Comparison of ENCODE assay signal across 8 cellular contexts in genomic region chr4:184416913-184417734, GRCh38. TPM values are rescaled to one million over a fixed set of nuclear protein-coding genes. Genes with fewer than 3 reads are reported as not detected.
DNase-seq lines count a peak whose midpoint lies in the region; ATAC-seq and TF ChIP-seq lines count a peak whose summit lies in the region.

No MANE protein-coding gene starts in this region.

- H3K36me3 Mint-ChIP-seq in activated T-cell treated with anti-CD3 and anti-CD28 coated beads, Interleukin-2, amount 50 U/mL, for 4 hours (ENCODE audit: insufficient read depth): peaks cover 30% of the 10 kb centered on the region

- peak overlapping the region; percentile 19 to 75 (median 68); a peak in 19 of 22 replicates for H3K9ac ChIP-seq in BLaER1 treated with 17β-estradiol and CSF1 and Interleukin-3, amounts not matched to agents 10 nM and 100 nM

- peaks cover 0 to 1% (median under 1%) of the 10 kb centered on the region in 11 experiments; a peak in 7 of 22 replicates for H3K9me3 ChIP-seq in BLaER1 treated with 17β-estradiol and CSF1 and Interleukin-3, amounts not matched to agents 10 nM and 100 nM (replicated peaks in 1 of 11)
- H3K9me3 ChIP-seq in hepatocyte (ENCODE audit: low read depth): peaks cover under 1% of the 10 kb centered on the region

- no peak for TF ChIP-seq CTCF in hepatocyte (IDR thresholded peaks at IDR 0.05; ENCODE audit: poor library complexity)

- peaks cover 35% of the 10 kb centered on the region for H3K79me2 ChIP-seq in hepatocyte

- H3K4me3 ChIP-seq in BLaER1 treated with 17β-estradiol and CSF1 and Interleukin-3, amounts not matched to agents 10 nM and 100 nM: peak overlapping the region; percentile 35 to 63 (median 48); a peak in 17 of 20 replicates
- no peak overlapping the region for H3K4me3 ChIP-seq in hepatocyte

- H3K27ac ChIP-seq in BLaER1 treated with 17β-estradiol and CSF1 and Interleukin-3, amounts not matched to agents 10 nM and 100 nM: peak overlapping the region in 10 of 11 experiments; percentile 39 to 85 (median 76); a peak in 20 of 22 replicates
- H3K27ac ChIP-seq in hepatocyte (peak overlapping the region; percentile 49), substantia nigra (ENCODE audit: low read depth, low read length, poor library complexity, severe bottlenecking) (peak overlapping the region; percentile 66)

- H3K9me3 Mint-ChIP-seq in activated T-cell treated with anti-CD3 and anti-CD28 coated beads, Interleukin-2, amount 50 U/mL, for 4 hours: no peaks in the 10 kb centered on the region

- peaks cover 60 to 90% (median 81%) of the 10 kb centered on the region in 10 experiments for H3K4me1 ChIP-seq in BLaER1 treated with 17β-estradiol and CSF1 and Interleukin-3, amounts not matched to agents 10 nM and 100 nM
- peaks cover 3% of the 10 kb centered on the region for H3K4me1 ChIP-seq in hepatocyte (ENCODE audit: insufficient read depth)

- DNase-seq in LHCN-M2 (ENCODE audit: low read depth): peak; percentile 11
- no peak for DNase-seq in activated T-cell treated with anti-CD3 and anti-CD28 coated beads, Interleukin-2, amount 50 U/mL, for 4 hours
- no peak for DNase-seq in hepatocyte (ENCODE audit: low spot score)
- DNase-seq in substantia nigra (lab: John Stamatoyannopoulos, UW): no peak
- no peak for DNase-seq in DMS79 (lab: John Stamatoyannopoulos, UW)
- DNase-seq in NCI-H510A treated with DMSO at 0.1 percent for 48 hours (lab: John Stamatoyannopoulos, UW): no peak

- peak; percentile 48 for ATAC-seq in GM21447 (IDR thresholded peaks at IDR 0.05; ENCODE audit: unreplicated experiment)
- ATAC-seq in activated T-cell treated with anti-CD3 and anti-CD28 coated beads, Interleukin-2, amount 50 U/mL, for 4 hours: peak; percentile 55 to 60

- WGBS in hepatocyte (ENCODE audit: low lambda C conversion rate, missing lambda C conversion rate): 94% methylated on average over 12 of the region's 12 CpGs

- H3K4me1 Mint-ChIP-seq in activated T-cell treated with anti-CD3 and anti-CD28 coated beads, Interleukin-2, amount 50 U/mL, for 4 hours (ENCODE audit: low read depth): peaks cover 82% of the 10 kb centered on the region

- no peaks in the 10 kb centered on the region for H3K27me3 ChIP-seq in BLaER1 treated with 17β-estradiol and CSF1 and Interleukin-3, amounts not matched to agents 10 nM and 100 nM
- H3K27me3 ChIP-seq in hepatocyte: no peaks in the 10 kb centered on the region

- H2AFZ ChIP-seq in hepatocyte: no peak overlapping the region

- peaks cover 45 to 79% (median 58%) of the 10 kb centered on the region in 11 experiments for H3K36me3 ChIP-seq in BLaER1 treated with 17β-estradiol and CSF1 and Interleukin-3, amounts not matched to agents 10 nM and 100 nM
- no peaks in the 10 kb centered on the region for H3K36me3 ChIP-seq in hepatocyte (replicated peaks; ENCODE audit: insufficient read depth, low read depth)

- peak overlapping the region; percentile 70 to 96 (median 91) for H3K4me2 ChIP-seq in BLaER1 treated with 17β-estradiol and CSF1 and Interleukin-3, amounts not matched to agents 10 nM and 100 nM
- no peak overlapping the region for H3K4me2 ChIP-seq in hepatocyte

- H3K4me3 Mint-ChIP-seq in activated T-cell treated with anti-CD3 and anti-CD28 coated beads, Interleukin-2, amount 50 U/mL, for 4 hours: peak overlapping the region; percentile 78

- peaks cover 0 to 37% (median 6%) of the 10 kb centered on the region in 11 experiments; a peak in 9 of 22 replicates for H4K20me1 ChIP-seq in BLaER1 treated with 17β-estradiol and CSF1 and Interleukin-3, amounts not matched to agents 10 nM and 100 nM
- no peaks in the 10 kb centered on the region for H4K20me1 ChIP-seq in hepatocyte (ENCODE audit: insufficient read depth, poor library complexity, severe bottlenecking)

- no peaks in the 10 kb centered on the region for H3K27me3 Mint-ChIP-seq in activated T-cell treated with anti-CD3 and anti-CD28 coated beads, Interleukin-2, amount 50 U/mL, for 4 hours (ENCODE audit: low read depth)

- H3K9me2 ChIP-seq in hepatocyte (replicated peaks; ENCODE audit: insufficient read depth): no peaks in the 10 kb centered on the region

RNA-seq across cellular contexts. Expression of gene IRF2, which starts 57.2 kb away (rescaled TPM):
- total RNA-seq in LHCN-M2 (2014; rRNA removed) (16.6 and 17.6 TPM in 2 replicates), hepatocyte (41.1 and 50.5 TPM in 2 replicates)
- 8.2 TPM for polyA plus RNA-seq in LHCN-M2 (2012)
- 10 to 100 TPM; 29.3 to 37.4 (median 32.8) TPM for total RNA-seq in activated T-cell treated with anti-CD3 and anti-CD28 coated beads, Interleukin-2, amount 50 U/mL, for 4 hours
- 17.7 and 19.1 TPM in 2 replicates for polyA plus RNA-seq in hepatocyte
